Comparison of ENCODE assay signal across 8 cellular contexts in the genomic region with DNA sequence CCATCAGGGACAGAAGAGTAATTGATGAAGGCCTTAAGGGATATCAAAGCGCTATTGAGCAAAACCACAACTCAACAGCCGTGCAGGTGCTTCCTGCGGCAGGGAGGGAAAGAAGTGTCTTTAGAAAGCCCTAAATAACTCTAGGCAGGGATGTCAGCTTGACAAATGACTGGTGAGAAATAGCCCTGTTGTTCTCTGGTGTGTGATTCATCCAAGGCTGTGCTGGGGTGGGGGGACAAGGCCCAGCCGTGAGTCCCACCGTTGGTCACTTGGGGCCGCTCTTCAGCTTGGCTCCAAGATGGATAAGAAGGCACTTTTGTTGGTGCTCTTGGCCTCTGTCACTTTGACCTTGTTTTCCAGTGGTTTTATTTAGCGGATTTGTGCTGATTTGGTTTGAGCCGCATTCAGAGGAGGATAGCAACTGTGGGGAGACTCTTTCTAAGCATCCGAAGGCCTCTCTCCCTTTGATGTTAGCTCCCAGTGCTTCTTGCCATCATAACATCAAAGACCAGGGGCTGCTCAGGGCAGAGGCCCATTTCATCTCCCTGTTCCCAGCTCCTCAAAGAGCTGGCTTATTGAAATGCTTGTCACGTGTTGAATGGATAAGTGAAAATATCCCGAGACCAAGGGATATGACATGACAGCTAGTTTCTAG.
DNase-seq lines count a peak whose midpoint lies in the region; ATAC-seq and TF ChIP-seq lines count a peak whose summit lies in the region.

No MANE protein-coding gene starts in this region.

- peak; percentile 42 for TF ChIP-seq CTCF in AG10803 (conservative IDR thresholded peaks at IDR 0.05; ENCODE audit: low read length)

- peak overlapping the region; percentile 82 for H3K27ac ChIP-seq in angular gyrus (ENCODE audit: low read depth, low read length)
- H3K27ac ChIP-seq in substantia nigra (ENCODE audit: low read depth, low read length, poor library complexity, severe bottlenecking): peak overlapping the region; percentile 78

- DNase-seq in AG10803 (ENCODE audit: low read depth) (peak; percentile 55), NCI-H187 treated with DMSO at 0.1 percent for 48 hours (lab: John Stamatoyannopoulos, UW) (peak; percentile 60), islet precursor cell (peak; percentile 97), substantia nigra (lab: John Stamatoyannopoulos, UW) (peak in 40 of 49 donors; percentile 10 to 77 (median 48)), T1000 (lab: John Stamatoyannopoulos, UW) (no peak)

- peak; percentile 32 for ATAC-seq in GM18858 (IDR thresholded peaks at IDR 0.05; ENCODE audit: unreplicated experiment)
- no peak for ATAC-seq in GM21423 (IDR thresholded peaks at IDR 0.05; ENCODE audit: unreplicated experiment)

- no peak overlapping the region for H3K4me3 ChIP-seq in AG10803 (ENCODE audit: low read length)
